1 cellular context compared by ENCODE assay signal in genomic region chr6:52505726-52506501, GRCh38.
TF ChIP-seq lines count a peak whose summit lies in the region.

No MANE protein-coding gene starts in this region.

TF ChIP-seq in HCT116, 20 proteins besides CTCF, POLR2A, EP300 and RAD21 (continued from another document):
- TF ChIP-seq REST (IDR thresholded peaks at IDR 0.05; ENCODE audit: low read depth): no peak
- TF ChIP-seq MAX (IDR thresholded peaks at IDR 0.05): no peak
